ENCODE assay signal across 25 cellular contexts in the genomic region with DNA sequence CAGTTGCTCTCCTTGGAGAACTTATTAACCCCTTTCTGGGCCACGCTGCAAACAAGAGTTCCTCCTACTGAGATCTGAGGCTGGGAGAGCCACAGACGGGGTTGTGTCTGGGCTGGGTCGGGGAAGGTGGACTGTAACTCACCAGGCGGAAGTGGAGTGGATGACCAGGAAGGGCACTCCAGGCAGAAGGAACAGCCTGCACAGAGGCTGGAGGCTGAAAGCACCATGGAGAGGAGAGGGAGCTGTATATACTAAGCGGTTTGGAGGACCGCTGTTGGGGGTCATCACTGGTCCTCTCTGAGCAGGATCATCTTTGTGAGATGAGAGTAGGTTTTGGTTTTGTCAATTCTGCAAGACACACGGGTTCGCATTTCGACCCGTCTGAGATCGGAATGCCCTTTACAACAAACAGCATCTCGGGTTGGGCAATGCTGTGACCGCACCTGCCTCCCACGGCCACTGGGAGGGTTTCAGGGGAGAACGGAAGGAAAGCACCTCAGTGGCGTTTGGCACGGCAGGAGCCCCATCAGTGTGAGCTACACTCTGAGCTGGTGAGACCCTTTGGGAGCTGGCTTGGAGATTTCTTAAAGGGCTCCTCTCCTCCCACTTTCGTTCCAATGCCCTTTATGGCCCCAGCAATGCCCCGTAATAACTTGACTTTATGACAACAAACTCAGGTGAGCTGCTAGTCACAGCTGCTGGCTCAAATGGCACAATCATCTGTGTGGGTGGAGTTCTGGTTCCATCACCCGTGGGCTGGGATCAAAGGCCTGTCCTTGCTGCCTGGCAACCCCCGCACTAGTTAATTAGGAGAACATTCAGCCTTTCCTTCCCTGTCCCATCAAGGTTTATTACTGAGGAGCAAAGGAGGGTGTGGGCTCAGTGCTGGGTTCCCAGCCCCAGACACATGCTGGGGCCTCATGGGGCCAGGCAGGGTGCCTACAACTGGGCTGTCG. TPM values are rescaled to one million over a fixed set of nuclear protein-coding genes. Genes with fewer than 3 reads are reported as not detected.
DNase-seq lines count a peak whose midpoint lies in the region; ATAC-seq, FAIRE-seq and TF ChIP-seq lines count a peak whose summit lies in the region.
"Had no signal": no experiment of that assay in that cellular context is flagged by ENCODE, and none has a peak within 500 bp of the region (broad histone marks: within the 10 kb centered on the region; RNA-seq: fewer than 3 reads in every experiment).

No MANE protein-coding gene starts in this region.

- DNase-seq in natural killer cell treated with Interleukin-12 subunit alpha and Interleukin-12 subunit beta and Interleukin-15 and Interleukin-18, amount 100 ng/mL, for 72 hours (ENCODE audit: low spot score), result peak; percentile 20
- DNase-seq in natural killer cell, result no peak
- no peak for DNase-seq in K562 (ENCODE audit: extremely low read depth in 1 of 4, low spot score in 3 of 4)
- DNase-seq in HepG2 (ENCODE audit: low spot score), result no peak
- DNase-seq in type B pancreatic cell (ENCODE audit: extremely low spot score, unreplicated experiment), result no peak
- DNase-seq in RKO (ENCODE audit: low spot score), result no peak
- DNase-seq in T-helper 1 cell, result no peak
- DNase-seq in T-helper 2 cell, result no peak
- DNase-seq: activated CD4-positive, alpha-beta T cell treated with anti-CD3 and anti-CD28 coated beads, Interleukin-2, amount 50 U/mL, for 48 hours; activated effector memory CD4-positive, alpha-beta T cell treated with anti-CD3 and anti-CD28 coated beads, Interleukin-2, amount 50 U/mL, for 16 hours; activated naive CD8-positive, alpha-beta T cell treated with anti-CD3 and anti-CD28 coated beads, Interleukin-2, amount 50 U/mL, for 24 hours; GF-D8; Kasumi-1; naive thymus-derived CD4-positive, alpha-beta T cell; NCI-H1092; NCI-H2029 treated with DMSO at 0.1 percent for 48 hours; stimulated activated CD4-positive, alpha-beta T cell treated with anti-CD3 and anti-CD28 coated beads, Interleukin-2, amount 100 ng/mL, for 48 hours; SW 1271 had no signal

- H3K27me3 ChIP-seq in K562 (ENCODE audit: control insufficient read depth in 2 of 2, insufficient read depth in 2 of 2, low read length in 2 of 2) (peaks cover 41 to 90% of the 10 kb centered on the region in 2 experiments), HepG2 (ENCODE audit: control insufficient read depth in 1 of 2, insufficient read depth in 2 of 2, low read length in 2 of 2) (peaks cover 12 to 63% of the 10 kb centered on the region in 2 experiments)
- H3K27me3 ChIP-seq: breast epithelium, tibial artery had no signal

- TF ChIP-seq POLR2A in K562 (conservative IDR thresholded peaks at IDR 0.05), result no peak
- no peak for TF ChIP-seq POLR2A in HepG2 (IDR thresholded peaks at IDR 0.05; ENCODE audit: insufficient read depth in 1 of 2, low read depth in 2 of 2, low read length in 2 of 2)

- FAIRE-seq in K562 (lab: Jason Lieb, UNC) (no peak), HepG2 (lab: Jason Lieb, UNC) (no peak)
- FAIRE-seq: endothelial cell of umbilical vein, GM12878 had no signal

- H3K36me3 Mint-ChIP-seq in natural killer cell treated with Interleukin-12 subunit alpha and Interleukin-12 subunit beta and Interleukin-15 and Interleukin-18, amount 100 ng/mL, for 72 hours, result no peaks in the 10 kb centered on the region
- H3K36me3 Mint-ChIP-seq in natural killer cell, result no peaks in the 10 kb centered on the region
- H3K36me3 Mint-ChIP-seq in type B pancreatic cell, result no peaks in the 10 kb centered on the region
- H3K36me3 Mint-ChIP-seq: naive thymus-derived CD4-positive, alpha-beta T cell had no signal

- no peak for ATAC-seq in natural killer cell treated with Interleukin-12 subunit alpha and Interleukin-12 subunit beta and Interleukin-15 and Interleukin-18, amount 100 ng/mL, for 72 hours
- ATAC-seq in natural killer cell (no peak), K562 (no peak; the same call in 2 of the 3 replicates), HepG2 (peak; percentile 27)
- ATAC-seq: activated naive CD8-positive, alpha-beta T cell treated with anti-CD3 and anti-CD28 coated beads, Interleukin-2, amount 50 U/mL, for 24 hours; GM12878; naive thymus-derived CD4-positive, alpha-beta T cell had no signal

- H4K20me1 ChIP-seq in K562 (replicated peaks; ENCODE audit: control insufficient read depth, insufficient read depth, low read length) (peaks cover 17% of the 10 kb centered on the region; the same call in 1 of the 2 replicates), HepG2 (ENCODE audit: insufficient read depth, low read length) (no peaks in the 10 kb centered on the region)

- CTCF ChIA-PET in K562 (lab: Yijun Ruan, JAX; ENCODE audit: low intra/inter-chr PET ratio), result no interaction called here
- CTCF ChIA-PET in HepG2 (lab: Yijun Ruan, JAX; ENCODE audit: low intra/inter-chr PET ratio, low total read pairs), result interaction anchor here (0.5 kb wide), 1 partner anchor 124 kb away, joined by 3 read pairs; no protein-coding TSS in a partner anchor

- no peaks in the 10 kb centered on the region for H3K4me1 ChIP-seq in K562 (replicated peaks in 1 of 2; ENCODE audit: control insufficient read depth in 2 of 2, insufficient read depth in 2 of 2, low read length in 2 of 2)
- 0 out of 2 replicates have a peak, but pooled peaks cover 7% of the 10 kb centered on the region for H3K4me1 ChIP-seq in HepG2 (ENCODE audit: insufficient read depth, low read length)
- H3K4me1 ChIP-seq: breast epithelium, tibial artery had no signal

- no peak overlapping the region for H3K27ac Mint-ChIP-seq in natural killer cell treated with Interleukin-12 subunit alpha and Interleukin-12 subunit beta and Interleukin-15 and Interleukin-18, amount 100 ng/mL, for 72 hours
- H3K27ac Mint-ChIP-seq in natural killer cell (no peak overlapping the region), type B pancreatic cell (no peak overlapping the region)
- H3K27ac Mint-ChIP-seq: activated naive CD8-positive, alpha-beta T cell treated with anti-CD3 and anti-CD28 coated beads, Interleukin-2, amount 50 U/mL, for 24 hours; naive thymus-derived CD4-positive, alpha-beta T cell; stimulated activated naive CD8-positive, alpha-beta T cell treated with anti-CD3 and anti-CD28 coated beads, Interleukin-15, Interleukin-2, amounts not matched to agents 100 ng/mL and 50 ng/mL, for 24 hours had no signal

- POLR2A ChIA-PET in K562 (lab: Yijun Ruan, JAX) (interaction anchor here (1.0 kb wide), 1 partner anchor 13 kb away, joined by 4 read pairs; no protein-coding TSS in a partner anchor), HepG2 (lab: Yijun Ruan, JAX) (no interaction called here)

- no peaks in the 10 kb centered on the region for H3K9me3 ChIP-seq in K562 (replicated peaks; ENCODE audit: control insufficient read depth, insufficient read depth, low read depth, low read length)
- no peaks in the 10 kb centered on the region for H3K9me3 ChIP-seq in HepG2 (ENCODE audit: low read length)
- H3K9me3 ChIP-seq: breast epithelium, tibial artery had no signal

- intact Hi-C loops in natural killer cell (cut with micrococcal nuclease) (no loop called here), K562 (cut with micrococcal nuclease) (no loop called here), HepG2 (cut with micrococcal nuclease; ENCODE audit: unreplicated experiment) (no loop called here)

- TF ChIP-seq RAD21 in K562 (CRISPR knock-in tag; conservative IDR thresholded peaks at IDR 0.05 in 1 of 2, IDR thresholded peaks at IDR 0.05 in 1 of 2), result no peak
- no peak for TF ChIP-seq RAD21 in HepG2 (CRISPR knock-in tag; IDR thresholded peaks at IDR 0.05)

- H3K9ac ChIP-seq in K562 (ENCODE audit: insufficient read depth in 1 of 2, low read depth in 2 of 2, low read length in 2 of 2), result no peak overlapping the region
- H3K9ac ChIP-seq in HepG2 (ENCODE audit: insufficient read depth, low read depth, low read length), result no peak overlapping the region

- in situ Hi-C loops in K562 (cut with MboI) (no loop called here), HepG2 (cut with HindIII; ENCODE audit: extremely low pct_ligation_motif_present, low pct_unique_long_range_greater_than_20kb) (no loop called here)

- no peaks in the 10 kb centered on the region for H3K4me1 Mint-ChIP-seq in natural killer cell treated with Interleukin-12 subunit alpha and Interleukin-12 subunit beta and Interleukin-15 and Interleukin-18, amount 100 ng/mL, for 72 hours (ENCODE audit: low read depth in 2 of 2)
- H3K4me1 Mint-ChIP-seq in natural killer cell (no peaks in the 10 kb centered on the region), type B pancreatic cell (ENCODE audit: unreplicated experiment) (peaks cover 16% of the 10 kb centered on the region)
- H3K4me1 Mint-ChIP-seq: activated naive CD8-positive, alpha-beta T cell treated with anti-CD3 and anti-CD28 coated beads, Interleukin-2, amount 50 U/mL, for 24 hours had no signal

- no peaks in the 10 kb centered on the region for H3K36me3 ChIP-seq in K562 (ENCODE audit: control insufficient read depth, insufficient read depth, low read length)
- no peaks in the 10 kb centered on the region for H3K36me3 ChIP-seq in HepG2 (replicated peaks in 1 of 2; ENCODE audit: control insufficient read depth in 1 of 2, insufficient read depth in 2 of 2, low read length in 2 of 2)
- H3K36me3 ChIP-seq: breast epithelium, tibial artery had no signal

- H3K4me3 Mint-ChIP-seq in natural killer cell treated with Interleukin-12 subunit alpha and Interleukin-12 subunit beta and Interleukin-15 and Interleukin-18, amount 100 ng/mL, for 72 hours, result no peak overlapping the region
- no peak overlapping the region for H3K4me3 Mint-ChIP-seq in natural killer cell
- H3K4me3 Mint-ChIP-seq in type B pancreatic cell, result no peak overlapping the region
- H3K4me3 Mint-ChIP-seq: activated naive CD8-positive, alpha-beta T cell treated with anti-CD3 and anti-CD28 coated beads, Interleukin-2, amount 50 U/mL, for 24 hours; naive thymus-derived CD4-positive, alpha-beta T cell; stimulated activated naive CD8-positive, alpha-beta T cell treated with anti-CD3 and anti-CD28 coated beads, Interleukin-15, Interleukin-2, amounts not matched to agents 100 ng/mL and 50 ng/mL, for 24 hours had no signal

- TF ChIP-seq EP300 in K562 (IDR thresholded peaks at IDR 0.05; ENCODE audit: low read length), result no peak
- no peak for TF ChIP-seq EP300 in HepG2 (IDR thresholded peaks at IDR 0.05; ENCODE audit: low read depth in 2 of 2, low read length in 2 of 2)
- TF ChIP-seq EP300 in HepG2 (CRISPR knock-in tag; IDR thresholded peaks at IDR 0.05; ENCODE audit: borderline replicate concordance), result no peak

- WGBS in K562 (ENCODE audit: insufficient coverage, low coverage, missing lambda C conversion rate), result under 1% methylated on average over 22 of the region's 22 CpGs
- WGBS in HepG2 (ENCODE audit: low lambda C conversion rate), result 17% methylated on average over 16 of the region's 22 CpGs

- no peaks in the 10 kb centered on the region for H3K9me3 Mint-ChIP-seq in natural killer cell treated with Interleukin-12 subunit alpha and Interleukin-12 subunit beta and Interleukin-15 and Interleukin-18, amount 100 ng/mL, for 72 hours
- H3K9me3 Mint-ChIP-seq in natural killer cell, result no peaks in the 10 kb centered on the region
- H3K9me3 Mint-ChIP-seq in type B pancreatic cell, result no peaks in the 10 kb centered on the region
- H3K9me3 Mint-ChIP-seq: activated naive CD8-positive, alpha-beta T cell treated with anti-CD3 and anti-CD28 coated beads, Interleukin-2, amount 50 U/mL, for 24 hours; naive thymus-derived CD4-positive, alpha-beta T cell; stimulated activated naive CD8-positive, alpha-beta T cell treated with anti-CD3 and anti-CD28 coated beads, Interleukin-15, Interleukin-2, amounts not matched to agents 100 ng/mL and 50 ng/mL, for 24 hours had no signal

- H3K9me1 ChIP-seq in K562 (ENCODE audit: control insufficient read depth, insufficient read depth, low read length), result no peaks in the 10 kb centered on the region

- H3K27ac ChIP-seq in K562 (ENCODE audit: extremely low read depth, low read depth, low read length), result no peak overlapping the region
- H3K27ac ChIP-seq in HepG2 (ENCODE audit: extremely low read length, insufficient read depth, low read length), result no peak overlapping the region
- H3K27ac ChIP-seq: breast epithelium, C4-2B, tibial artery had no signal

- TF ChIP-seq CTCF in natural killer cell (IDR thresholded peaks at IDR 0.05) (no peak), K562 (IDR thresholded peaks at IDR 0.05 in 2 of 3, conservative IDR thresholded peaks at IDR 0.05 in 1 of 3; ENCODE audit: insufficient read depth in 2 of 3, low read depth in 1 of 3, low read length in 3 of 3) (no peak), HepG2 (CRISPR knock-in tag; IDR thresholded peaks at IDR 0.05) (no peak), type B pancreatic cell (conservative IDR thresholded peaks at IDR 0.05) (peak; percentile 35)

- H3K4me2 ChIP-seq in K562 (ENCODE audit: insufficient read depth, low read length) (no peak overlapping the region), HepG2 (ENCODE audit: low read depth, low read length) (no peak overlapping the region)

- no TSS peak for BruUV-seq in K562 (replicated peaks; lab: Mats Ljungman, UMichigan)
- no TSS peak for BruUV-seq in HepG2 (replicated peaks; lab: Mats Ljungman, UMichigan)

- no peaks in the 10 kb centered on the region for H3K27me3 Mint-ChIP-seq in natural killer cell treated with Interleukin-12 subunit alpha and Interleukin-12 subunit beta and Interleukin-15 and Interleukin-18, amount 100 ng/mL, for 72 hours
- H3K27me3 Mint-ChIP-seq in natural killer cell (ENCODE audit: low read depth in 2 of 2) (peaks cover 4 to 5% of the 10 kb centered on the region in 2 donors), type B pancreatic cell (peaks cover 4% of the 10 kb centered on the region)
- H3K27me3 Mint-ChIP-seq: activated naive CD8-positive, alpha-beta T cell treated with anti-CD3 and anti-CD28 coated beads, Interleukin-2, amount 50 U/mL, for 24 hours; stimulated activated naive CD8-positive, alpha-beta T cell treated with anti-CD3 and anti-CD28 coated beads, Interleukin-15, Interleukin-2, amounts not matched to agents 100 ng/mL and 50 ng/mL, for 24 hours had no signal

- H3K79me2 ChIP-seq in K562 (ENCODE audit: control insufficient read depth, insufficient read depth, low read length) (no peaks in the 10 kb centered on the region), HepG2 (ENCODE audit: insufficient read depth, low read length) (no peaks in the 10 kb centered on the region)

- no peak overlapping the region for H3K4me3 ChIP-seq in K562
- no peak overlapping the region for H3K4me3 ChIP-seq in HepG2 (replicated peaks in 1 of 3; ENCODE audit: insufficient read depth in 1 of 3, low read depth in 2 of 3, low read length in 3 of 3)
- H3K4me3 ChIP-seq: breast epithelium, GM12878, lung, tibial artery had no signal

- no peak overlapping the region for H2AFZ ChIP-seq in K562 (ENCODE audit: low read depth, low read length)
- H2AFZ ChIP-seq in HepG2 (ENCODE audit: low read length), result no peak overlapping the region

RNA-seq across cellular contexts. Expression of a gene that starts 18.7 kb away (rescaled TPM):
- under 1 TPM; 0.14 to 0.36 TPM for total RNA-seq in natural killer cell treated with Interleukin-12 subunit alpha and Interleukin-12 subunit beta and Interleukin-15 and Interleukin-18, amount 100 ng/mL, for 72 hours
- total RNA-seq in natural killer cell, result under 1 TPM; 0.28 to 0.54 (median 0.45) TPM
- total RNA-seq in K562 (2011; cell fraction: chromatin; rRNA removed; ENCODE audit: low replicate concordance), result not detected in 2 replicates
- not detected in 2 replicates for total RNA-seq in K562 (2011; cell fraction: nucleolus; rRNA removed)
- not detected in 2 replicates for total RNA-seq in K562 (2011; cell fraction: nucleoplasm; rRNA removed)
- not detected in 2 replicates for total RNA-seq in K562 (2014; rRNA removed)
- total RNA-seq in K562 (2014; rRNA removed; fragmentation: Illumina TruSeq; extraction: Trizol), result not detected in 2 replicates
- not detected in 2 replicates for total RNA-seq in K562 (2015; rRNA removed; fragmentation: Illumina TruSeq; extraction: Trizol)
- 0.04 TPM in 2 replicates for total RNA-seq in K562 (2021)
- not detected in 2 replicates for polyA plus RNA-seq in K562 (2011; rRNA removed)
- not detected in 2 replicates for polyA plus RNA-seq in K562 (2011; cell fraction: cytosol; rRNA removed)
- polyA plus RNA-seq in K562 (2011; cell fraction: nucleus; rRNA removed), result not detected in 2 replicates
- not detected in 2 replicates for polyA plus RNA-seq in K562 (2012)
- polyA plus RNA-seq in K562 (2014; fragmentation: Illumina TruSeq; extraction: Trizol), result not detected in 2 replicates
- polyA plus RNA-seq in K562 (2014; fragmentation: Nextera tagmentation; extraction: Ambion mirVana), result not detected
- polyA plus RNA-seq in K562 (2014; rRNA removed), result not detected in 2 replicates
- polyA minus RNA-seq in K562 (2011; rRNA and poly(A)+ RNA removed), result not detected in 2 replicates
- not detected in 2 replicates for polyA minus RNA-seq in K562 (2011; cell fraction: cytosol; rRNA and poly(A)+ RNA removed)
- not detected in 2 replicates for polyA minus RNA-seq in K562 (2011; cell fraction: nucleus; rRNA and poly(A)+ RNA removed)
- total RNA-seq in HepG2 (2016; rRNA removed; fragmentation: Illumina TruSeq; extraction: Trizol), result 0.09 and 0.11 TPM in 2 replicates
- not detected in 2 replicates for total RNA-seq in HepG2 (2016; cell fraction: cytosol; rRNA removed; fragmentation: Illumina TruSeq; extraction: Trizol; ENCODE audit: low read depth)
- 0.03 and 0.13 TPM in 2 replicates for total RNA-seq in HepG2 (2016; cell fraction: insoluble cytoplasmic fraction; rRNA removed; fragmentation: Illumina TruSeq; extraction: Trizol)
- total RNA-seq in HepG2 (2016; cell fraction: membrane; rRNA removed; fragmentation: Illumina TruSeq; extraction: Trizol), result 0.03 TPM in 2 replicates
- 0.09 TPM in 1 of 2 replicates, not detected in the other for total RNA-seq in HepG2 (2016; cell fraction: nucleus; rRNA removed; fragmentation: Illumina TruSeq; extraction: Trizol)
- polyA plus RNA-seq in HepG2 (2011; rRNA removed), result 0.13 and 0.14 TPM in 2 replicates
- 0.09 and 0.15 TPM in 2 replicates for polyA plus RNA-seq in HepG2 (2011; cell fraction: cytosol; rRNA removed)
- 0.28 and 0.82 TPM in 2 replicates for polyA plus RNA-seq in HepG2 (2011; cell fraction: nucleus; rRNA removed)
- 0.20 and 0.31 TPM in 2 replicates for polyA plus RNA-seq in HepG2 (2012)
- 0.02 and 0.08 TPM in 2 replicates for polyA plus RNA-seq in HepG2 (2016; cell fraction: cytosol; fragmentation: Illumina TruSeq; extraction: Trizol; ENCODE audit: low read depth)
- 0.03 and 0.09 TPM in 2 replicates for polyA plus RNA-seq in HepG2 (2016; cell fraction: insoluble cytoplasmic fraction; fragmentation: Illumina TruSeq; extraction: Trizol; ENCODE audit: low read depth)
- 0.06 TPM in 1 of 2 replicates, not detected in the other for polyA plus RNA-seq in HepG2 (2016; cell fraction: membrane; fragmentation: Illumina TruSeq; extraction: Trizol; ENCODE audit: low read depth)
- 0.14 TPM in 1 of 2 replicates, not detected in the other for polyA plus RNA-seq in HepG2 (2016; cell fraction: nucleus; fragmentation: Illumina TruSeq; extraction: Trizol; ENCODE audit: insufficient read depth, low read depth)
- polyA minus RNA-seq in HepG2 (2011; rRNA and poly(A)+ RNA removed; ENCODE audit: low replicate concordance), result 0.14 and 1.5 TPM in 2 replicates
- polyA minus RNA-seq in HepG2 (2011; cell fraction: cytosol; rRNA and poly(A)+ RNA removed), result 0.09 and 0.20 TPM in 2 replicates
- polyA minus RNA-seq in HepG2 (2011; cell fraction: nucleus; rRNA and poly(A)+ RNA removed), result 0.13 and 0.25 TPM in 2 replicates
- 6.2 and 7.6 TPM in 2 replicates for total RNA-seq in type B pancreatic cell (ENCODE audit: low replicate concordance)
